Comparison of ENCODE assay signal across 20 cellular contexts in genomic region chr10:62810131-62810530, GRCh38.
"Had no signal": no experiment of that assay in that cellular context is flagged by ENCODE, and none has a peak within 500 bp of the region (broad histone marks: within the 10 kb centered on the region; RNA-seq: fewer than 3 reads in every experiment).

No MANE protein-coding gene starts in this region.

- H3K27ac ChIP-seq: coronary artery, lower lobe of right lung, sigmoid colon, testis, upper lobe of left lung had no signal

- H3K27ac Mint-ChIP-seq: nephron had no signal

- H3K9ac ChIP-seq: SK-N-SH had no signal

- H3K4me3 ChIP-seq: breast epithelium, coronary artery, lower lobe of right lung, sigmoid colon, testis, upper lobe of left lung had no signal

- FAIRE-seq: astrocyte, frontal cortex had no signal

- ATAC-seq: lower lobe of right lung had no signal

- H3K36me3 ChIP-seq: breast epithelium had no signal

- H3K4me2 ChIP-seq: SK-N-SH had no signal

- H3K9me3 ChIP-seq: breast epithelium, lower lobe of right lung, sigmoid colon, SK-N-SH, testis, upper lobe of left lung had no signal

- H3K9me3 Mint-ChIP-seq: nephron had no signal

- DNase-seq: activated CD4-positive, alpha-beta T cell treated with anti-CD3 and anti-CD28 coated beads, Interleukin-2, amount 50 U/mL, for 1 hour; activated CD4-positive, CD25-positive, alpha-beta regulatory T cell; activated CD8-positive, alpha-beta memory T cell treated with anti-CD3 and anti-CD28 coated beads for 24 hours; activated CD8-positive, alpha-beta memory T cell treated with anti-CD3 and anti-CD28 coated beads, Interleukin-2, amount 50 U/mL, for 48 hours; effector CD4-positive, alpha-beta T cell; hypothalamus; islet precursor cell; lower lobe of right lung; nucleus accumbens; sigmoid colon; SK-N-SH; stimulated activated CD4-positive, alpha-beta T cell treated with anti-CD3 and anti-CD28 coated beads, Interleukin-2, amount 100 ng/mL, for 24 hours; T-helper 9 cell; testis; upper lobe of left lung had no signal

- H3K27me3 ChIP-seq: testis had no signal

- H3K4me3 Mint-ChIP-seq: nephron had no signal
